Comparison of ENCODE assay signal across 8 cellular contexts in the genomic region with DNA sequence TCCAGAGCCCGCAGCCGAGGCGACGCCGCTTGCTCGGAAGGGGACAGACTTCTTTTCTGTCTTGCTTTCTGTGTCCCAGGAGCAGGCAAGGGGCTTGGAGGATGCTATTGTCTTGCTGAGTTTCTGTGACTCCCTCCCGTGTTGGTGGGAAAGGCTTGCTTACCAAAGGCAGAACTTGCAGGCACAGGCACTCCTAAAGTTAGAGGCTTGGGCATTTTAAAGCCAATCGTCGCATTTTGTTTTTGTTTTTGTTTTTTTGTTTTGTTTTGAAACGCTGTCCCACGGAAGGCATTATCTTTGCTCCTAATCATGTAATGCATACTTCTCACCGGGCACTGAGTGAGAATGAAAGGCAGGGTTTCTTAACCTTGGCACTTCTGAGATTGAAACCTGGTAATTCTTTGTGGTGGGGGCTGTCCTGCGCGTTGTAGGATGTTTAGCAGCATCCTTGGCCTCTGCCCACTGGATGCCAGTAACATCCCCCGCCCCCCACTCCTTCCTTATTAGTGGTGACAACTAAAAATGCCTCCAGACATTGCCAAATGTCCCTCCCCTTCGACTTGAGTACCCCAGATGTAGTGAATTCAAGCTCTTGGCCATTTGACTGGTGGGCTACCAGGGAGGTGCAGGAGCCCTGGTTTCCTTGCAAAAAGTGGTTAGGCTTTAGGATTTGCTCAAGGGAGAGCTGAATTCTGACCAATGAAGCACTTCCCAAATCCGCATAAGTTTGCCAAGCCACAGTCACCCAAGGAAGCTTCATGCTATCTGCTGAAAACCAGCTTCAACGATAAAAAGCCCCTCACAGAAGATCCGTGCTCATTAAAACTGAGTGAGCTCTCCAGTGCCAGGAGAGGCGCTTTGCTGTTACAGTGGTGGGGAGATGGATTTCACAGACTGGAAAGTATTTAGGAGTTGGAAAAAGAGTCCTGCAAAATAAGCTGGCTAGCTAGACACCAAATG. TPM values are rescaled to one million over a fixed set of nuclear protein-coding genes. Genes with fewer than 3 reads are reported as not detected.
DNase-seq lines count a peak whose midpoint lies in the region; ATAC-seq and TF ChIP-seq lines count a peak whose summit lies in the region.

No MANE protein-coding gene starts in this region.

- peak; percentile 15 for TF ChIP-seq CTCF in fibroblast of villous mesenchyme (IDR thresholded peaks at IDR 0.05; ENCODE audit: insufficient read depth, low read depth, low read length)

- no peak for TF ChIP-seq POLR2A in erythroblast (IDR thresholded peaks at IDR 0.05; ENCODE audit: low read length)

- peaks cover 3% of the 10 kb centered on the region for H3K27me3 ChIP-seq in rectal smooth muscle tissue (ENCODE audit: control insufficient read depth, insufficient read depth, low read length)

- H3K27ac ChIP-seq in rectal smooth muscle tissue (ENCODE audit: low read depth, low read length): peak overlapping the region; percentile 90

- no peaks in the 10 kb centered on the region for H3K9me3 Mint-ChIP-seq in T-helper 1 cell treated with Interleukin-12 subunit alpha and Interleukin-12 subunit beta and Interleukin-4 antibody, amounts not matched to agents 30 μg/mL and 1 μg/mL, for 36 hours
- no peaks in the 10 kb centered on the region for H3K9me3 Mint-ChIP-seq in T-helper 2 cell treated with Interferon-gamma antibody and Interleukin-4, amounts not matched to agents 5 μg/mL and 100 μg/mL, for 36 hours

- H3K4me3 Mint-ChIP-seq in T-helper 1 cell treated with Interleukin-12 subunit alpha and Interleukin-12 subunit beta and Interleukin-4 antibody, amounts not matched to agents 30 μg/mL and 1 μg/mL, for 36 hours: peak overlapping the region; percentile 18
- H3K4me3 Mint-ChIP-seq in T-helper 2 cell treated with Interferon-gamma antibody and Interleukin-4, amounts not matched to agents 5 μg/mL and 100 μg/mL, for 36 hours: peak overlapping the region; percentile 79

- H3K4me3 ChIP-seq in fibroblast of villous mesenchyme (ENCODE audit: low read depth, low read length): peak overlapping the region; percentile 81
- peak overlapping the region; percentile 85 for H3K4me3 ChIP-seq in rectal smooth muscle tissue (ENCODE audit: low read length)

- no peak for ATAC-seq in GM21825 (IDR thresholded peaks at IDR 0.05; ENCODE audit: unreplicated experiment)

- H3K27me3 Mint-ChIP-seq in T-helper 1 cell treated with Interleukin-12 subunit alpha and Interleukin-12 subunit beta and Interleukin-4 antibody, amounts not matched to agents 30 μg/mL and 1 μg/mL, for 36 hours (ENCODE audit: low read depth): peaks cover 84% of the 10 kb centered on the region
- H3K27me3 Mint-ChIP-seq in T-helper 2 cell treated with Interferon-gamma antibody and Interleukin-4, amounts not matched to agents 5 μg/mL and 100 μg/mL, for 36 hours (ENCODE audit: low read depth): peaks cover 74% of the 10 kb centered on the region

- peak overlapping the region; percentile 5 for H3K9ac ChIP-seq in rectal smooth muscle tissue (ENCODE audit: low read length)

- no peaks in the 10 kb centered on the region for H3K36me3 ChIP-seq in rectal smooth muscle tissue (ENCODE audit: control insufficient read depth, insufficient read depth, low read length)

- no peak overlapping the region for H3K27ac Mint-ChIP-seq in T-helper 1 cell treated with Interleukin-12 subunit alpha and Interleukin-12 subunit beta and Interleukin-4 antibody, amounts not matched to agents 30 μg/mL and 1 μg/mL, for 36 hours
- no peak overlapping the region for H3K27ac Mint-ChIP-seq in T-helper 2 cell treated with Interferon-gamma antibody and Interleukin-4, amounts not matched to agents 5 μg/mL and 100 μg/mL, for 36 hours

- DNase-seq in T-helper 1 cell (no peak), fibroblast of villous mesenchyme (ENCODE audit: low read depth) (peak; percentile 62), erythroblast (lab: John Stamatoyannopoulos, UW) (no peak)
- DNase-seq in T-helper 2 cell treated with Interferon-gamma antibody and Interleukin-4, amounts not matched to agents 5 μg/mL and 100 μg/mL, for 36 hours (ENCODE audit: low spot score): no peak
- no peak for DNase-seq in activated effector memory CD4-positive, alpha-beta T cell treated with anti-CD3 and anti-CD28 coated beads, Interleukin-2, amount 50 U/mL, for 16 hours

- peaks cover 12% of the 10 kb centered on the region for H3K4me1 Mint-ChIP-seq in T-helper 1 cell treated with Interleukin-12 subunit alpha and Interleukin-12 subunit beta and Interleukin-4 antibody, amounts not matched to agents 30 μg/mL and 1 μg/mL, for 36 hours (ENCODE audit: low read depth)
- peaks cover 8% of the 10 kb centered on the region for H3K4me1 Mint-ChIP-seq in T-helper 2 cell treated with Interferon-gamma antibody and Interleukin-4, amounts not matched to agents 5 μg/mL and 100 μg/mL, for 36 hours (ENCODE audit: low read depth)

- peaks cover 11% of the 10 kb centered on the region for H3K4me1 ChIP-seq in rectal smooth muscle tissue (ENCODE audit: control insufficient read depth, insufficient read depth, low read length)

- no peaks in the 10 kb centered on the region for H3K36me3 Mint-ChIP-seq in T-helper 1 cell treated with Interleukin-12 subunit alpha and Interleukin-12 subunit beta and Interleukin-4 antibody, amounts not matched to agents 30 μg/mL and 1 μg/mL, for 36 hours (ENCODE audit: low read depth)
- H3K36me3 Mint-ChIP-seq in T-helper 2 cell treated with Interferon-gamma antibody and Interleukin-4, amounts not matched to agents 5 μg/mL and 100 μg/mL, for 36 hours (ENCODE audit: low read depth): no peaks in the 10 kb centered on the region

RNA-seq across cellular contexts. Expression of a gene that starts 1.1 kb away (rescaled TPM):
- total RNA-seq in fibroblast of villous mesenchyme: 188 and 206 TPM in 2 replicates

RNA-seq across cellular contexts. Expression of a gene that starts 39.7 kb away (rescaled TPM):
- under 0.01 and 0.32 TPM in 2 replicates for total RNA-seq in fibroblast of villous mesenchyme
